ENCODE assay signal across 8 cellular contexts in the genomic region with DNA sequence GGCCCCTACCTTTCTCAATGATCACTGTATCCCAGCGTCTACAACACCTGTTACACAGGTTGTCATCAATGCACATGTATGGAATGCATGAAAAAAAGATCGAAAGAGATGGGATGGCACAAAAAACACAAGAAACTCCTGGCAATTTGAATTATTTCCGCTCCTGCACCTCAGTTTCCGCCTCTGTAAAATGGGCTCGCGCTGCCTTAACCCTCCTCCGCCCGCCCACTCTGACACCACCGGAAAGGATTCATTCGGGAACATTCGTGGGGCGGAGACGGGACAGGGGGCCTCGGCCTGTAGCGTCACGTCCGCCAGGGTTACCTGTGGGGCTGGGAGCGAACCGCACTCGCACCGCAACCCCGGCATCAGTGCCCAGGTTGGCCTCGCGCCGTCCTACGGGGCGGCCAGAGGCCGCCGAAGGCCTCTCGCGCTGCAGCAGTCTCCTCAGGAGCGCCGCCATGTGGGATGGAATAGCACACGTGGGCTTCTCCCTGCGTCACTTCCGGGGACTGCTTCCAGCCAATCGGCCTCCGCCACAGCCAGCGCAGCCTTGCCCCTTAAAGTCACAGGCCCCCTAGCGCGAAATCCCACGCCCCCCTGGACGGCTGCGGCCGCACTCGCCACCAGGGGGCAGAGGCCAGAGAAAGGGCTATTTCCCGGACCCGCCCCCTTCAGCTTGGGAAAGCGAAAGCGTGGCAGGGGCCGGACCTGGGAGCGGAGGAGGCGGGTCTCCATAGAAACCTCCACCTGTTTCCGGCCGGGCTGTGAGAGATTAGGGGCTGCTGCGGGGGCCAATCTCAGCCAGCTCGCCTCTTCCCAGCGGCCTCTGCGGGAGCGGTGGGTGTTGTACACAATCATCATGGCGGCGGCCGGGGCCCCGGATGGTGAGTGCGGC. TPM values are rescaled to one million over a fixed set of nuclear protein-coding genes. Genes with fewer than 3 reads are reported as not detected.
DNase-seq lines count a peak whose midpoint lies in the region; ATAC-seq and TF ChIP-seq lines count a peak whose summit lies in the region.

A gene (minus strand): TSS at position 470 of the 898 bp plus-strand sequence. CDS start 7 bp downstream, at position 463.
A gene with protein sequence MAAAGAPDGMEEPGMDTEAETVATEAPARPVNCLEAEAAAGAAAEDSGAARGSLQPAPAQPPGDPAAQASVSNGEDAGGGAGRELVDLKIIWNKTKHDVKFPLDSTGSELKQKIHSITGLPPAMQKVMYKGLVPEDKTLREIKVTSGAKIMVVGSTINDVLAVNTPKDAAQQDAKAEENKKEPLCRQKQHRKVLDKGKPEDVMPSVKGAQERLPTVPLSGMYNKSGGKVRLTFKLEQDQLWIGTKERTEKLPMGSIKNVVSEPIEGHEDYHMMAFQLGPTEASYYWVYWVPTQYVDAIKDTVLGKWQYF (plus strand): TSS at position 847 of the 898 bp plus-strand sequence. CDS start 16 bp downstream, at position 863.

- peak; percentile 31; the same call in 1 of the 2 replicates for TF ChIP-seq EP300 in Ishikawa (IDR thresholded peaks at IDR 0.05; ENCODE audit: borderline replicate concordance)

- H3K4me3 ChIP-seq in epithelial cell of proximal tubule (ENCODE audit: low read depth, low read length), result peak within 1 kb of the TSS; percentile 94
- peak within 1 kb of the TSS; percentile 75 to 81 for H3K4me3 ChIP-seq in mucosa of rectum (ENCODE audit: low read length in 2 of 2)

- peaks cover 16 to 31% of the 10 kb centered on the region in 2 donors for H3K36me3 ChIP-seq in mucosa of rectum (ENCODE audit: control insufficient read depth in 2 of 2, insufficient read depth in 2 of 2, low read length in 2 of 2)

- peak within 1 kb of the TSS; percentile 72 to 75 for H3K9ac ChIP-seq in mucosa of rectum (ENCODE audit: low read depth in 1 of 2, low read length in 2 of 2)

- TF ChIP-seq CTCF in epithelial cell of proximal tubule (conservative IDR thresholded peaks at IDR 0.05; ENCODE audit: low read depth, low read length), result peak; percentile 91

- peak; percentile 30; the same call in 1 of the 2 replicates for TF ChIP-seq RAD21 in Ishikawa (IDR thresholded peaks at IDR 0.05; ENCODE audit: low read depth)

- peaks cover 6 to 8% of the 10 kb centered on the region in 2 donors for H3K4me1 ChIP-seq in mucosa of rectum (ENCODE audit: control insufficient read depth in 2 of 2, insufficient read depth in 2 of 2, low read length in 2 of 2)

- H3K27ac ChIP-seq in mucosa of rectum (ENCODE audit: low read depth in 2 of 2, low read length in 2 of 2), result peak within 1 kb of the TSS; percentile 83 to 86

- DNase-seq in DMS53 (lab: John Stamatoyannopoulos, UW), result peak; percentile 98
- DNase-seq in OCI-M2 (lab: John Stamatoyannopoulos, UW; ENCODE audit: unreplicated experiment), result peak; percentile 81
- peak; percentile 95 for DNase-seq in activated T-cell treated with anti-CD3 and anti-CD28 coated beads for 4 hours
- DNase-seq in epithelial cell of proximal tubule (ENCODE audit: low read depth), result peak; percentile 74
- DNase-seq in stimulated activated CD8-positive, alpha-beta memory T cell treated with anti-CD3 and anti-CD28 coated beads, Interleukin-4, amount 100 ng/mL, for 48 hours, result peak; percentile 99

- no peaks in the 10 kb centered on the region for H3K9me3 ChIP-seq in mucosa of rectum (ENCODE audit: control insufficient read depth in 2 of 2, low read length in 2 of 2)

- H3K27me3 ChIP-seq in mucosa of rectum (ENCODE audit: control insufficient read depth in 2 of 2, insufficient read depth in 2 of 2, low read length in 2 of 2), result no peaks in the 10 kb centered on the region

- ATAC-seq in GM21576 (IDR thresholded peaks at IDR 0.05; ENCODE audit: unreplicated experiment), result peak; percentile 87

TF ChIP-seq in Ishikawa, 13 proteins besides CTCF, POLR2A, EP300 and RAD21:
- TF ChIP-seq TAF1 (IDR thresholded peaks at IDR 0.05; ENCODE audit: low read depth), result peak; percentile 79
- peak; percentile 91 for TF ChIP-seq YY1 (IDR thresholded peaks at IDR 0.05; ENCODE audit: low read depth)
- TF ChIP-seq CREB1 (IDR thresholded peaks at IDR 0.05; ENCODE audit: low read depth), result peak; percentile 72
- TF ChIP-seq EGR1 (IDR thresholded peaks at IDR 0.05), result peak; percentile 58; the same call in 1 of the 2 replicates
- no peak for TF ChIP-seq FOXM1 (IDR thresholded peaks at IDR 0.05; ENCODE audit: borderline replicate concordance, low read depth)
- TF ChIP-seq, protein P1, sequence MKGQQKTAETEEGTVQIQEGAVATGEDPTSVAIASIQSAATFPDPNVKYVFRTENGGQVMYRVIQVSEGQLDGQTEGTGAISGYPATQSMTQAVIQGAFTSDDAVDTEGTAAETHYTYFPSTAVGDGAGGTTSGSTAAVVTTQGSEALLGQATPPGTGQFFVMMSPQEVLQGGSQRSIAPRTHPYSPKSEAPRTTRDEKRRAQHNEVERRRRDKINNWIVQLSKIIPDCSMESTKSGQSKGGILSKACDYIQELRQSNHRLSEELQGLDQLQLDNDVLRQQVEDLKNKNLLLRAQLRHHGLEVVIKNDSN (IDR thresholded peaks at IDR 0.05), result peak; percentile 94
- TF ChIP-seq, protein P2, sequence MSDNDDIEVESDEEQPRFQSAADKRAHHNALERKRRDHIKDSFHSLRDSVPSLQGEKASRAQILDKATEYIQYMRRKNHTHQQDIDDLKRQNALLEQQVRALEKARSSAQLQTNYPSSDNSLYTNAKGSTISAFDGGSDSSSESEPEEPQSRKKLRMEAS (IDR thresholded peaks at IDR 0.05), result peak; percentile 98
- TF ChIP-seq ZBTB7A (IDR thresholded peaks at IDR 0.05; ENCODE audit: low read depth), result no peak

RNA-seq across cellular contexts. Expression of the first gene that starts in this region (rescaled TPM):
- 39.7 and 41.6 TPM in 2 replicates for total RNA-seq in epithelial cell of proximal tubule

RNA-seq across cellular contexts. Expression of the second gene that starts in this region (rescaled TPM):
- total RNA-seq in epithelial cell of proximal tubule, result 90.1 and 125 TPM in 2 replicates

Comparison
In these comparisons a context has a peak if more than half of its experiments do, and no peak if none do; other contexts are left out.
1. Peak in every context shown above with its lines: DNase-seq, ATAC-seq, H3K4me3 ChIP-seq and H3K27ac ChIP-seq.